ENCODE assay signal across 17 cellular contexts in genomic region chr11:1349074-1349931, GRCh38. TPM values are rescaled to one million over a fixed set of nuclear protein-coding genes. Genes with fewer than 3 reads are reported as not detected.
DNase-seq lines count a peak whose midpoint lies in the region; ATAC-seq and TF ChIP-seq lines count a peak whose summit lies in the region.
"Had no signal": no experiment of that assay in that cellular context is flagged by ENCODE, and none has a peak within 500 bp of the region (broad histone marks: within the 10 kb centered on the region; RNA-seq: fewer than 3 reads in every experiment).

No MANE protein-coding gene starts in this region.

- H3K27ac ChIP-seq in SK-N-SH (ENCODE audit: low read depth in 2 of 2, low read length in 1 of 2) (no peak overlapping the region), endodermal cell (ENCODE audit: low read depth, low read length) (peak overlapping the region; percentile 99), testis (peak overlapping the region; percentile 55 to 57), trophoblast cell (ENCODE audit: low read depth, low read length) (no peak overlapping the region)
- H3K27ac ChIP-seq: 22Rv1, BLaER1, PC-9 had no signal

- no peak for TF ChIP-seq EP300 in SK-N-SH (IDR thresholded peaks at IDR 0.05; ENCODE audit: borderline replicate concordance in 1 of 2, low read depth in 1 of 2, low read length in 1 of 2)

- H3K4me1 Mint-ChIP-seq in endodermal cell (peaks cover 4% of the 10 kb centered on the region), nephron progenitor cell (peaks cover 38% of the 10 kb centered on the region)

- H3K9me2 ChIP-seq in SK-N-SH, result no peaks in the 10 kb centered on the region

- H3K18ac ChIP-seq in trophoblast cell (ENCODE audit: low read length), result no peak overlapping the region

- H3K79me1 ChIP-seq in trophoblast cell (ENCODE audit: low read length), result no peaks in the 10 kb centered on the region

- H3K27me3 Mint-ChIP-seq in endodermal cell (ENCODE audit: insufficient read depth), result peaks cover 2% of the 10 kb centered on the region
- peaks cover 54% of the 10 kb centered on the region for H3K27me3 Mint-ChIP-seq in nephron progenitor cell (ENCODE audit: low read depth, poor library complexity)

- H3K27ac Mint-ChIP-seq in endodermal cell (no peak overlapping the region), nephron progenitor cell (no peak overlapping the region)

- no peak overlapping the region for H3K14ac ChIP-seq in trophoblast cell (ENCODE audit: low read length)

- no peak overlapping the region for H4K91ac ChIP-seq in trophoblast cell (ENCODE audit: low read depth, low read length)

- TF ChIP-seq RAD21 in SK-N-SH (IDR thresholded peaks at IDR 0.05; ENCODE audit: low read length), result no peak

- CTCF ChIA-PET in SK-N-SH (lab: Yijun Ruan, JAX), result no interaction called here

- no peak overlapping the region for H3K4me3 Mint-ChIP-seq in endodermal cell
- H3K4me3 Mint-ChIP-seq in nephron progenitor cell, result no peak overlapping the region

- POLR2A ChIA-PET in SK-N-SH (lab: Yijun Ruan, JAX), result no interaction called here

- no peak overlapping the region for H2BK12ac ChIP-seq in trophoblast cell (ENCODE audit: low read length)

- H3K36me3 Mint-ChIP-seq in endodermal cell (ENCODE audit: low read depth) (no peaks in the 10 kb centered on the region), nephron progenitor cell (ENCODE audit: low read depth) (no peaks in the 10 kb centered on the region)

- no peaks in the 10 kb centered on the region for H3F3A ChIP-seq in SK-N-SH (replicated peaks; ENCODE audit: insufficient read depth)

- ATAC-seq in SK-N-SH treated with all-trans-retinoic acid at 6 μM for 48 hours, result no peak

- DNase-seq in SK-N-SH, result peak; percentile 45
- DNase-seq in endodermal cell, result no peak
- peak; percentile 69 for DNase-seq in nephron progenitor cell
- DNase-seq in testis, result no peak
- DNase-seq in SHP77 (lab: John Stamatoyannopoulos, UW), result no peak
- no peak for DNase-seq in trophoblast cell
- DNase-seq in NCI-H146 (lab: John Stamatoyannopoulos, UW), result no peak
- DNase-seq: DMS153, EL, KBM-7, NCI-H1048, NCI-H446, PC-9 had no signal

- H3K9ac ChIP-seq in SK-N-SH (no peak overlapping the region), endodermal cell (ENCODE audit: extremely low read depth, low read length, poor library complexity, severe bottlenecking) (no peak overlapping the region), trophoblast cell (ENCODE audit: low read length) (no peak overlapping the region)
- H3K9ac ChIP-seq: BLaER1 had no signal

- no peak for TF ChIP-seq POLR2A in testis (IDR thresholded peaks at IDR 0.05)

- H3K9me3 ChIP-seq in SK-N-SH (no peaks in the 10 kb centered on the region), endodermal cell (ENCODE audit: control insufficient read depth, low read length) (no peaks in the 10 kb centered on the region), testis (no peaks in the 10 kb centered on the region), trophoblast cell (ENCODE audit: insufficient read depth, low read depth, low read length) (no peaks in the 10 kb centered on the region)
- H3K9me3 ChIP-seq: BLaER1 had no signal

- H4K8ac ChIP-seq in trophoblast cell (ENCODE audit: low read depth, low read length), result no peak overlapping the region

- TF ChIP-seq CTCF in SK-N-SH (IDR thresholded peaks at IDR 0.05) (no peak), endodermal cell (conservative IDR thresholded peaks at IDR 0.05) (no peak), nephron progenitor cell (IDR thresholded peaks at IDR 0.05) (no peak), testis (IDR thresholded peaks at IDR 0.05) (no peak)

- H4K20me1 ChIP-seq in SK-N-SH (ENCODE audit: insufficient read depth), result no peaks in the 10 kb centered on the region
- H4K20me1 ChIP-seq: BLaER1 had no signal

- peaks cover 2% of the 10 kb centered on the region for H3K9me3 Mint-ChIP-seq in endodermal cell
- H3K9me3 Mint-ChIP-seq in nephron progenitor cell, result no peaks in the 10 kb centered on the region

- H2AK5ac ChIP-seq in trophoblast cell (ENCODE audit: low read length), result no peak overlapping the region

- H3K4me3 ChIP-seq in SK-N-SH (ENCODE audit: low read depth in 2 of 2, low read length in 1 of 2), result no peak overlapping the region
- H3K4me3 ChIP-seq in endodermal cell (ENCODE audit: low read length), result no peak overlapping the region
- no peak overlapping the region for H3K4me3 ChIP-seq in testis
- H3K4me3 ChIP-seq in trophoblast cell (ENCODE audit: low read depth, low read length), result no peak overlapping the region
- H3K4me3 ChIP-seq: BLaER1, PC-9 had no signal

- WGBS in SK-N-SH (ENCODE audit: low lambda C conversion rate), result 58% methylated on average over 21 of the region's 36 CpGs
- 68 to 78% methylated on average over 27 to 36 of the region's 36 CpGs for WGBS in endodermal cell (ENCODE audit: insufficient coverage in 1 of 2, insufficient read length in 1 of 2), 2 experiments
- 69 to 79% methylated on average over 14 to 36 of the region's 36 CpGs for WGBS in testis, 2 donors
- no CpG with 5 or more reads among the region's 36 CpGs for WGBS in trophoblast cell (ENCODE audit: extremely low coverage, insufficient coverage, insufficient read length)

- no peak overlapping the region for H3K4ac ChIP-seq in trophoblast cell (ENCODE audit: low read depth, low read length)

- H2BK120ac ChIP-seq in trophoblast cell (ENCODE audit: insufficient read depth, low read length, poor library complexity), result no peak overlapping the region

- intact Hi-C loops in testis (cut with DNase I; ENCODE audit: low total_unique reads), result no loop called here

- no peak overlapping the region for H3K4me2 ChIP-seq in SK-N-SH
- H3K4me2 ChIP-seq in trophoblast cell (ENCODE audit: low read length), result no peak overlapping the region
- H3K4me2 ChIP-seq: BLaER1, PC-9 had no signal

- no peaks in the 10 kb centered on the region for H3K27me3 ChIP-seq in SK-N-SH (ENCODE audit: insufficient read depth)
- no peaks in the 10 kb centered on the region for H3K27me3 ChIP-seq in endodermal cell (ENCODE audit: control insufficient read depth, insufficient read depth, low read length, poor library complexity, severe bottlenecking)
- H3K27me3 ChIP-seq in testis, result no peaks in the 10 kb centered on the region
- H3K27me3 ChIP-seq in trophoblast cell (ENCODE audit: insufficient read depth, low read length), result no peaks in the 10 kb centered on the region
- H3K27me3 ChIP-seq: BLaER1 had no signal

- H2BK5ac ChIP-seq in trophoblast cell (ENCODE audit: low read depth, low read length, poor library complexity), result no peak overlapping the region

- no peak overlapping the region for H2AFZ ChIP-seq in SK-N-SH (ENCODE audit: low read depth)
- H2AFZ ChIP-seq in trophoblast cell (ENCODE audit: insufficient read depth, low read length, poor library complexity), result no peak overlapping the region
- H2AFZ ChIP-seq: PC-9 had no signal

- H3K36me3 ChIP-seq in SK-N-SH (replicated peaks in 1 of 2; ENCODE audit: control insufficient read depth in 1 of 2, insufficient read depth in 2 of 2, low read length in 1 of 2) (no peaks in the 10 kb centered on the region), endodermal cell (ENCODE audit: control insufficient read depth, insufficient read depth, low read length) (no peaks in the 10 kb centered on the region), testis (ENCODE audit: low read depth, missing control alignments) (no peaks in the 10 kb centered on the region), trophoblast cell (ENCODE audit: control insufficient read depth in 1 of 2, insufficient read depth in 2 of 2, low read length in 2 of 2) (no peaks in the 10 kb centered on the region)
- H3K36me3 ChIP-seq: BLaER1 had no signal

- H3K79me2 ChIP-seq in SK-N-SH (ENCODE audit: insufficient read depth), result no peaks in the 10 kb centered on the region
- H3K79me2 ChIP-seq in trophoblast cell (ENCODE audit: control insufficient read depth, insufficient read depth, low read length, poor library complexity), result no peaks in the 10 kb centered on the region

- no peak overlapping the region for H3K23ac ChIP-seq in trophoblast cell (ENCODE audit: low read length)

- H4K12ac ChIP-seq in trophoblast cell (ENCODE audit: low read depth, low read length), result no peak overlapping the region

- H3K4me1 ChIP-seq in SK-N-SH (ENCODE audit: control insufficient read depth in 1 of 2, insufficient read depth in 2 of 2, low read depth in 1 of 2, low read length in 1 of 2) (no peaks in the 10 kb centered on the region; a peak in 1 of 4 replicates), endodermal cell (ENCODE audit: control insufficient read depth, insufficient read depth, low read length) (no peaks in the 10 kb centered on the region), testis (peaks cover 15% of the 10 kb centered on the region), trophoblast cell (ENCODE audit: control insufficient read depth in 1 of 2, insufficient read depth in 2 of 2, low read length in 2 of 2) (no peaks in the 10 kb centered on the region)
- H3K4me1 ChIP-seq: BLaER1 had no signal

TF ChIP-seq in SK-N-SH, 30 proteins besides CTCF, POLR2A, EP300 and RAD21 (continues in another document):
- TF ChIP-seq CHD2 (IDR thresholded peaks at IDR 0.05; ENCODE audit: low read length, partially characterized antibody) (no peak), FOXJ3 (CRISPR knock-in tag; IDR thresholded peaks at IDR 0.05) (no peak), RXRA (IDR thresholded peaks at IDR 0.05; ENCODE audit: borderline replicate concordance, low read depth) (no peak), POLR2AphosphoS5 (IDR thresholded peaks at IDR 0.05; ENCODE audit: low read depth, low read length) (no peak)

RNA-seq across cellular contexts. Expression of gene TOLLIP, which starts 39.9 kb away (rescaled TPM):
- polyA plus RNA-seq in SK-N-SH (2012; rRNA removed) (42.6 and 55.4 TPM in 2 replicates), testis (ENCODE audit: insufficient read depth, low read depth, low replicate concordance) (185 TPM)
- polyA plus RNA-seq in SK-N-SH (2012; cell fraction: cytosol; rRNA removed), result 21.1 and 39.4 TPM in 2 replicates
- 37.6 and 42.4 TPM in 2 replicates for polyA plus RNA-seq in SK-N-SH (2012; cell fraction: nucleus; rRNA removed)
- total RNA-seq in endodermal cell (10 to 100 TPM; 34.3 to 37.4 TPM), testis (100 to 1,000 TPM; 197 to 220 TPM)
- 21.1 TPM for polyA plus RNA-seq in endodermal cell (2013, experiment 1 of 2)
- 19.8 TPM for polyA plus RNA-seq in endodermal cell (2013, experiment 2 of 2)
- polyA plus RNA-seq in trophoblast cell (2013), result 31.6 and 33.1 TPM in 2 replicates

RNA-seq across cellular contexts. Expression of gene BRSK2, which starts 40.4 kb away (rescaled TPM):
- polyA plus RNA-seq in SK-N-SH (2012; rRNA removed), result 0.64 and 0.80 TPM in 2 replicates
- polyA plus RNA-seq in SK-N-SH (2012; cell fraction: cytosol; rRNA removed), result 0.26 and 0.68 TPM in 2 replicates
- polyA plus RNA-seq in SK-N-SH (2012; cell fraction: nucleus; rRNA removed), result 1.1 and 3.0 TPM in 2 replicates
- total RNA-seq in endodermal cell, result 10 to 100 TPM in 1 of 2 donors, 1 to 10 TPM in 1; 9.4 to 10.3 TPM
- 43.7 TPM for polyA plus RNA-seq in endodermal cell (2013, experiment 1 of 2)
- 37.6 TPM for polyA plus RNA-seq in endodermal cell (2013, experiment 2 of 2)
- 10 to 100 TPM; 49.1 to 52.3 TPM for total RNA-seq in testis
- 24.7 TPM for polyA plus RNA-seq in testis (ENCODE audit: insufficient read depth, low read depth, low replicate concordance)
- polyA plus RNA-seq in trophoblast cell (2013), result 0.82 and 0.89 TPM in 2 replicates
- total RNA-seq: M059J had no signal

Comparison
In these comparisons a context has a peak if more than half of its experiments do, and no peak if none do; other contexts are left out.
1. DNase-seq: peak in SK-N-SH (single experiment) and nephron progenitor cell (single experiment); none in endodermal cell (single experiment), testis (single experiment), SHP77 (0 of 2), trophoblast cell (0 of 2) and NCI-H146 (single experiment).
2. H3K27ac ChIP-seq: peak in endodermal cell (single experiment) and testis (2 of 2); none in SK-N-SH (0 of 2) and trophoblast cell (single experiment).
3. RNA of gene TOLLIP, which starts 39.9 kb away (total RNA-seq): 197 to 220 TPM in testis; 34.3 to 37.4 TPM in endodermal cell; every median in the first group is over 4 times any median in the second.
4. RNA of gene BRSK2, which starts 40.4 kb away (total RNA-seq): 49.1 to 52.3 TPM in testis; 9.4 to 10.3 TPM in endodermal cell; every median in the first group is over 4 times any median in the second.